Comparison of ENCODE assay signal across 1 cellular context in the genomic region with DNA sequence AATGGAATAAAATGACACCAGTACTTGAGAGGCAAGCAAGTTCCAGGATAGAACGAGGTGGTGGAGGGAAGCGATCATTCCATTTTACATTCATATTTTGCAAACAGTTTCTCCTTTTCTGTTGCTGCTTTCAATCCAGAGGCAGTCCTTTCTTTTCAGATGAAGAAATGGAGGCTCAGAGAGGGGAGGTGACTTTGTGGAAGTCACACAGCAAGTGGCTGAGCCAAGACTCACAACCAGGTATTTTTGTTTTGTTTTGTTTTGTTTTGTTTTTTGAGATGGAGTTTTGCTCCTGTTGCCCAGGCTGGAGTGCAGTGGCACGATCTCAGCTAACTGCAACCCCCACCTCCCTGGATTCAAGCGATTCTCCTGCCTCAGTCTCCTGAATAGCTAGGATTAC.
TF ChIP-seq lines count a peak whose summit lies in the region.

No MANE protein-coding gene starts in this region.

TF ChIP-seq in K562, 482 proteins besides CTCF, POLR2A, EP300 and RAD21:
- TF ChIP-seq RBM25 (IDR thresholded peaks at IDR 0.05; ENCODE audit: low read depth, low read length, severe bottlenecking), result peak; percentile 81
- peak; percentile 61 for TF ChIP-seq ZFP36 (IDR thresholded peaks at IDR 0.05; ENCODE audit: low read depth, low read length, partially characterized antibody)
- TF ChIP-seq SAP30 (IDR thresholded peaks at IDR 0.05; ENCODE audit: borderline replicate concordance, insufficient read depth, low read depth, low read length, poor library complexity, severe bottlenecking), result no peak
- TF ChIP-seq BCOR (IDR thresholded peaks at IDR 0.05), result peak; percentile 80
- no peak for TF ChIP-seq DPF2 (IDR thresholded peaks at IDR 0.05)
